In the genomic region with DNA sequence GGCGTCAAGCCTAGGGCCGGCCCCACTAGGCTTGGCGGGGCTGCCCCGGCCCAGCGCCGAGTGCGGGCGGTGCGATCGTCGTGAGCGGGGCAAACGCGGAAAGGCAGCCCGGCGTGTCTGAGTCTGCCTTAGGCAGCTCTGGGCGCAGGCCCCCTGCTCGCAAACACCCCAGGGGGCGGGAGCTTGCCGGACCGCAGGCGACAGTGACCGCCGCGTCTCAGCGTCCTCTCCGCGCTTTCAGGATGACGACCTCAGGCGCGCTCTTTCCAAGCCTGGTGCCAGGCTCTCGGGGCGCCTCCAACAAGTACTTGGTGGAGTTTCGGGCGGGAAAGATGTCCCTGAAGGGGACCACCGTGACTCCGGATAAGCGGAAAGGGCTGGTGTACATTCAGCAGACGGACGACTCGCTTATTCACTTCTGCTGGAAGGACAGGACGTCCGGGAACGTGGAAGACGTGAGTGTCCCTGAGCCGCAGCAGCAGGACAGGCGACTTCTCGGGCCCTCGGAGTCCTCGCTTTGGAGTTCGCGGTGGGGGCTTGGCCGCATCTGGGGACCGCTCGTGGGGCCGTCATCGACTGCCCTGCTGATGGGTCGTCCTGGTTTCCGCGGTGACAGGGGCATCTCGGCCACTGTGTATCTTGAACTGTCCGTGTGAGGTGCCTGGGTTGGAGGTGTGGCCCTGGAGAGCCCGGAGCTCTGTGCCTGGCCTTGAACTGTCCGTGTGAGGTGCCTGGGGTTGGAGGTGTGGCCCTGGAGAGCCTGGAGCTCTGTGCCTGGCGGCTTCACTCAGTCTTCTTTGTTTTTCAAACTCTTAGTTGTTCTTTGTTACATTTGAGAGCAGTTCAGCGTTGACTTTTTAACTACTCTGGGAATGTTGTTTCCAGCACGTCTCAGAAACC, we compare ENCODE assay signal across 1 cellular context.
TF ChIP-seq lines count a peak whose summit lies in the region.

No MANE protein-coding gene starts in this region.

TF ChIP-seq in WTC11, 78 proteins besides CTCF, POLR2A, EP300 and RAD21 (continued from another document):
- TF ChIP-seq, protein P1, sequence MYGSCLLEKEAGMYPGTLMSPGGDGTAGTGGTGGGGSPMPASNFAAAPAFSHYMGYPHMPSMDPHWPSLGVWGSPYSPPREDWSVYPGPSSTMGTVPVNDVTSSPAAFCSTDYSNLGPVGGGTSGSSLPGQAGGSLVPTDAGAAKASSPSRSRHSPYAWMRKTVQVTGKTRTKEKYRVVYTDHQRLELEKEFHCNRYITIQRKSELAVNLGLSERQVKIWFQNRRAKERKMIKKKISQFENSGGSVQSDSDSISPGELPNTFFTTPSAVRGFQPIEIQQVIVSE (CRISPR knock-in tag; IDR thresholded peaks at IDR 0.05; ENCODE audit: borderline replicate concordance) = no peak
- no peak for TF ChIP-seq MYBL2 (CRISPR knock-in tag; IDR thresholded peaks at IDR 0.05)
